In the genomic region with DNA sequence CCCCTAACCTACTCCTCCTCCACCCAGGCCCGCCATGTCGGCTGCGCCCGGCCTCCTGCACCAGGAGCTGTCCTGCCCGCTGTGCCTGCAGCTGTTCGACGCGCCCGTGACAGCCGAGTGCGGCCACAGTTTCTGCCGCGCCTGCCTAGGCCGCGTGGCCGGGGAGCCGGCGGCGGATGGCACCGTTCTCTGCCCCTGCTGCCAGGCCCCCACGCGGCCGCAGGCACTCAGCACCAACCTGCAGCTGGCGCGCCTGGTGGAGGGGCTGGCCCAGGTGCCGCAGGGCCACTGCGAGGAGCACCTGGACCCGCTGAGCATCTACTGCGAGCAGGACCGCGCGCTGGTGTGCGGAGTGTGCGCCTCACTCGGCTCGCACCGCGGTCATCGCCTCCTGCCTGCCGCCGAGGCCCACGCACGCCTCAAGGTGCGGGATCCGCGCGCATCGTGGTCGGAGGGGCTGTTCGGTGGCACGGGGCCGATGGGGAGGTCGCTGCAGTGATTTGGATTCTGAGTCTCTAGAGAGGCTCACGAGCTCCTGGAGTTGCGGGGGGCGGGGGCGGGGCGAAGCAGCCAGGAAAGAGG, we compare ENCODE assay signal across 9 cellular contexts. TPM values are rescaled to one million over a fixed set of nuclear protein-coding genes. Genes with fewer than 3 reads are reported as not detected.
A peak's percentile ranks its signal among the peaks of the same experiment; 100 is the strongest.
DNase-seq lines count a peak whose midpoint lies in the region; ATAC-seq and TF ChIP-seq lines count a peak whose summit lies in the region.
"Had no signal": no experiment of that assay in that cellular context is flagged by ENCODE, and none has a peak within 500 bp of the region (broad histone marks: within the 10 kb centered on the region; RNA-seq: fewer than 3 reads in every experiment).

No MANE protein-coding gene starts in this region.

- no peaks in the 10 kb centered on the region for H3K79me2 ChIP-seq in parathyroid adenoma

- H3K27me3 ChIP-seq in foreskin keratinocyte: peaks cover 70% of the 10 kb centered on the region
- no peaks in the 10 kb centered on the region for H3K27me3 ChIP-seq in parathyroid adenoma (ENCODE audit: control insufficient read depth, insufficient read depth, low read length)

- peak overlapping the region; percentile 69 for H2AFZ ChIP-seq in parathyroid adenoma

- TF ChIP-seq CTCF in foreskin keratinocyte (conservative IDR thresholded peaks at IDR 0.05): no peak
- no peak for TF ChIP-seq CTCF in parathyroid adenoma (IDR thresholded peaks at IDR 0.05)

- peak overlapping the region; percentile 89 for H3K4me2 ChIP-seq in parathyroid adenoma (ENCODE audit: low read length)

- CTCF ChIA-PET in T-cell (lab: Charles Lee): no interaction called here

- POLR2A ChIA-PET in T-cell (lab: Charles Lee): interaction anchor here in 1 of 2 donors (0.5 kb wide), 1 partner anchor 659 kb away, joined by 7 read pairs; a partner anchor contains a TSS

- H3K27me3 Mint-ChIP-seq in T-cell: peaks cover 27 to 52% of the 10 kb centered on the region in 2 donors

- H3K36me3 ChIP-seq in parathyroid adenoma (ENCODE audit: control insufficient read depth, insufficient read depth, low read length): no peaks in the 10 kb centered on the region

- H3K4me3 ChIP-seq in parathyroid adenoma (ENCODE audit: low read depth, low read length): peak overlapping the region; percentile 51

- no peak overlapping the region for H3K27ac Mint-ChIP-seq in T-cell

- H3K4me1 ChIP-seq in foreskin keratinocyte (no peaks in the 10 kb centered on the region), parathyroid adenoma (peaks cover 13% of the 10 kb centered on the region)

- H3K27ac ChIP-seq in foreskin keratinocyte (no peak overlapping the region), parathyroid adenoma (no peak overlapping the region)

- no peaks in the 10 kb centered on the region for H3K36me3 Mint-ChIP-seq in T-cell

- H3K9ac ChIP-seq in parathyroid adenoma: no peak overlapping the region

- DNase-seq in COR-L47 (lab: John Stamatoyannopoulos, UW) (peak; percentile 30), T-cell (peak in 6 of 34 experiments; percentile 9 to 29 (median 20)), foreskin keratinocyte (no peak), pons (ENCODE audit: low spot score) (no peak), DMS79 treated with DMSO at 0.1 percent for 48 hours (lab: John Stamatoyannopoulos, UW) (no peak)

- peaks cover 16 to 24% (median 17%) of the 10 kb centered on the region in 3 donors for H3K4me1 Mint-ChIP-seq in T-cell

- ATAC-seq in T-cell (replicated peaks in 1 of 4) (peak; percentile 41 to 54 (median 50)), foreskin keratinocyte (peak; percentile 32), HG03342 (IDR thresholded peaks at IDR 0.05; ENCODE audit: unreplicated experiment) (no peak), HG02970 (IDR thresholded peaks at IDR 0.05; ENCODE audit: low FRiP score, unreplicated experiment) (no peak)

- no peaks in the 10 kb centered on the region for H3K9me3 Mint-ChIP-seq in T-cell

- no peaks in the 10 kb centered on the region for H3K9me3 ChIP-seq in parathyroid adenoma (ENCODE audit: control insufficient read depth, low read length)

- H3K4me3 Mint-ChIP-seq in T-cell: peak overlapping the region; percentile 41 to 74 (median 70)

RNA-seq across cellular contexts. Expression of a gene that starts 0.9 kb away (rescaled TPM):
- total RNA-seq in T-cell: under 1 TPM in 3 of 5 donors, not detected in 2; 0.03 to 0.09 (median 0.09) TPM
- not detected in 2 replicates for total RNA-seq in foreskin keratinocyte
- not detected in 2 replicates for polyA plus RNA-seq in foreskin keratinocyte

RNA-seq across cellular contexts. Expression of a gene that starts 2.1 kb away (rescaled TPM):
- total RNA-seq in T-cell (not detected), foreskin keratinocyte (not detected in 2 replicates)
- polyA plus RNA-seq in foreskin keratinocyte: not detected in 2 replicates
- total RNA-seq: SK-MEL-5 had no signal

RNA-seq across cellular contexts. Expression of a gene that starts 12.2 kb away (rescaled TPM):
- total RNA-seq in T-cell (10 to 100 TPM; 16.1 to 40.3 (median 33.4) TPM), foreskin keratinocyte (103 and 105 TPM in 2 replicates)
- polyA plus RNA-seq in foreskin keratinocyte: 123 and 140 TPM in 2 replicates

RNA-seq across cellular contexts. Expression of a gene that starts 34.9 kb away (rescaled TPM):
- total RNA-seq in T-cell (100 to 1,000 TPM; 410 to 963 (median 434) TPM), foreskin keratinocyte (99.8 and 114 TPM in 2 replicates)
- polyA plus RNA-seq in foreskin keratinocyte: 355 and 388 TPM in 2 replicates

RNA-seq across cellular contexts. Expression of a gene that starts 45.0 kb away (rescaled TPM):
- total RNA-seq in T-cell (10 to 100 TPM in 2 of 5 donors, 1 to 10 TPM in 3; 1.8 to 20.0 (median 4.1) TPM), foreskin keratinocyte (0.10 and 0.21 TPM in 2 replicates)
- polyA plus RNA-seq in foreskin keratinocyte: 0.04 and 0.14 TPM in 2 replicates

Comparison
In these comparisons a context has a peak if more than half of its experiments do, and no peak if none do; other contexts are left out.
1. ATAC-seq: peak in T-cell (4 of 4) and foreskin keratinocyte (single experiment); none in HG03342 (single experiment) and HG02970 (single experiment).